ENCODE assay signal across 1 cellular context in the genomic region with DNA sequence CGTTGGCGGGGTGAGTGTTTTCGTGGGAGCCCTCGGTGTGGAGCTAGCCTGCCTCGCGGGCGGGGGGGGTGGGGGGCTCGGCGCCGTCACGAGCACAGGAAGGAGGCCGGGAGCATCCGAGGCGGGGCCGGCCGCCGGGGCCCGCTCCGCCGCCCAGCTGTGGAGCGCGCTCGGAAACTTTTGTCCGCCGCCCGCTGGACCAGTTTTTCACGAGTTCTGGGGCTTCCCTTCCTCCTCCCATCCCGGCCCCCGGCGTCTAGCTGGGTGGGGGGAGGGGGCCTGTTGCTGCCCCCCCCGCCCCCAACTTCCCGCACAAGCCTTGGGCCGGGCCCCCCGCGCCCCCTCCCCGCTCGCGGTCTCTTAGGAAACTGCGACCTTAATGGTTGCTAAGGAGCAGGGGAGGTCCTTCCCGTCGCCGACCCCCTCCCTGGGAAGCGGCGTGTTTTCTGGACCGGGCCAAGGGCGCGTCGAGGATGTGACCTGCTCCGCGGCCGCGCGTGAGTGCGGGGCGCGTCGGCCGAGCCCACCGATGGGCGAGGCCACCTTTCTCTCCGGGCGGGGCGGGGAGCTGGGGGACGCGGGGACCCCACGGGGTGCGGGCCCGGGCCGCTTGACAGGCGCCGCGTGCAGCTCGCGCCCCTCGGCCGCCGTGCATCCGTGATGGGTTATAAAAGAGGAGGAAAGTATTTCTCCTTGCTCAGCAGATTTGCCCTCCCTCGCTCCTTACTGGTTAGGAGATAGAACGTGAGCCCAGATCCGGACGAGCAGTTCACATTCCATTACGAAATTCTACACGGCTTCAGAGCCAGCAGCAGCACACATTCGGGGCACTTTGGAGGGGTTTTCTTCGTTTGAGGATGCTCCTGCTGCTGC.
A peak's percentile ranks its signal among the peaks of the same experiment; 100 is the strongest.
TF ChIP-seq lines count a peak whose summit lies in the region.

No MANE protein-coding gene starts in this region.

TF ChIP-seq in HepG2, 621 proteins besides CTCF, POLR2A, EP300 and RAD21 (continued from another document and continues in another):
- TF ChIP-seq, protein P1, sequence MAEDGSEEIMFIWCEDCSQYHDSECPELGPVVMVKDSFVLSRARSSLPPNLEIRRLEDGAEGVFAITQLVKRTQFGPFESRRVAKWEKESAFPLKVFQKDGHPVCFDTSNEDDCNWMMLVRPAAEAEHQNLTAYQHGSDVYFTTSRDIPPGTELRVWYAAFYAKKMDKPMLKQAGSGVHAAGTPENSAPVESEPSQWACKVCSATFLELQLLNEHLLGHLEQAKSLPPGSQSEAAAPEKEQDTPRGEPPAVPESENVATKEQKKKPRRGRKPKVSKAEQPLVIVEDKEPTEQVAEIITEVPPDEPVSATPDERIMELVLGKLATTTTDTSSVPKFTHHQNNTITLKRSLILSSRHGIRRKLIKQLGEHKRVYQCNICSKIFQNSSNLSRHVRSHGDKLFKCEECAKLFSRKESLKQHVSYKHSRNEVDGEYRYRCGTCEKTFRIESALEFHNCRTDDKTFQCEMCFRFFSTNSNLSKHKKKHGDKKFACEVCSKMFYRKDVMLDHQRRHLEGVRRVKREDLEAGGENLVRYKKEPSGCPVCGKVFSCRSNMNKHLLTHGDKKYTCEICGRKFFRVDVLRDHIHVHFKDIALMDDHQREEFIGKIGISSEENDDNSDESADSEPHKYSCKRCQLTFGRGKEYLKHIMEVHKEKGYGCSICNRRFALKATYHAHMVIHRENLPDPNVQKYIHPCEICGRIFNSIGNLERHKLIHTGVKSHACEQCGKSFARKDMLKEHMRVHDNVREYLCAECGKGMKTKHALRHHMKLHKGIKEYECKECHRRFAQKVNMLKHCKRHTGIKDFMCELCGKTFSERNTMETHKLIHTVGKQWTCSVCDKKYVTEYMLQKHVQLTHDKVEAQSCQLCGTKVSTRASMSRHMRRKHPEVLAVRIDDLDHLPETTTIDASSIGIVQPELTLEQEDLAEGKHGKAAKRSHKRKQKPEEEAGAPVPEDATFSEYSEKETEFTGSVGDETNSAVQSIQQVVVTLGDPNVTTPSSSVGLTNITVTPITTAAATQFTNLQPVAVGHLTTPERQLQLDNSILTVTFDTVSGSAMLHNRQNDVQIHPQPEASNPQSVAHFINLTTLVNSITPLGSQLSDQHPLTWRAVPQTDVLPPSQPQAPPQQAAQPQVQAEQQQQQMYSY (CRISPR knock-in tag; IDR thresholded peaks at IDR 0.05), result peak; percentile 42; the same call in 1 of the 2 replicates
- TF ChIP-seq, protein P2, sequence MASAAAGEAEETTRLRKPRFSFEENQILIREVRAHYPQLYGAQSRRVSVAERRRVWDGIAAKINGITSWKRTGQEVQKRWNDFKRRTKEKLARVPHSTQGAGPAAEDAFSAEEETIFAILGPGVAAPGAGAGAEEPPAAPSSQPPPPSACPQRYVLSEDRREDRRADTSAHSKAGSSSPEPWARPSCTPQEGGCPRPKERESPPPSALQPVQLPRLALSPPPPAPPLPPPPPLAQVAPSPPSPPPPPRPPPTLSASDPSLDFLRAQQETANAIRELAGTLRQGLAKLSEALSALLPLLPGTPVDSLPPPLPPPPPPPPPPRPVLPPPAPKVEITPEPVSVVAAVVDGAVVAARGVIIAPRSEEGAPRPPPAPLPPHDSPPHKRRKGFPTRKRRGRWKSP (CRISPR knock-in tag; IDR thresholded peaks at IDR 0.05), result no peak
- TF ChIP-seq BHLHE40 (IDR thresholded peaks at IDR 0.05; ENCODE audit: low read length), result peak; percentile 72
- TF ChIP-seq CEBPB (IDR thresholded peaks at IDR 0.05; ENCODE audit: borderline replicate concordance, low read depth, low read length), result peak; percentile 70; the same call in 1 of the 2 replicates
- TF ChIP-seq ZNF326 (CRISPR knock-in tag; IDR thresholded peaks at IDR 0.05; ENCODE audit: borderline replicate concordance), result no peak
- no peak for TF ChIP-seq ZNF143 (CRISPR knock-in tag; IDR thresholded peaks at IDR 0.05)
- TF ChIP-seq MEIS1 (CRISPR knock-in tag; IDR thresholded peaks at IDR 0.05; ENCODE audit: borderline replicate concordance), result no peak
- TF ChIP-seq, protein P3, sequence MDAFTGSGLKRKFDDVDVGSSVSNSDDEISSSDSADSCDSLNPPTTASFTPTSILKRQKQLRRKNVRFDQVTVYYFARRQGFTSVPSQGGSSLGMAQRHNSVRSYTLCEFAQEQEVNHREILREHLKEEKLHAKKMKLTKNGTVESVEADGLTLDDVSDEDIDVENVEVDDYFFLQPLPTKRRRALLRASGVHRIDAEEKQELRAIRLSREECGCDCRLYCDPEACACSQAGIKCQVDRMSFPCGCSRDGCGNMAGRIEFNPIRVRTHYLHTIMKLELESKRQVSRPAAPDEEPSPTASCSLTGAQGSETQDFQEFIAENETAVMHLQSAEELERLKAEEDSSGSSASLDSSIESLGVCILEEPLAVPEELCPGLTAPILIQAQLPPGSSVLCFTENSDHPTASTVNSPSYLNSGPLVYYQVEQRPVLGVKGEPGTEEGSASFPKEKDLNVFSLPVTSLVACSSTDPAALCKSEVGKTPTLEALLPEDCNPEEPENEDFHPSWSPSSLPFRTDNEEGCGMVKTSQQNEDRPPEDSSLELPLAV (CRISPR knock-in tag; conservative IDR thresholded peaks at IDR 0.05; ENCODE audit: low read depth), result no peak
- no peak for TF ChIP-seq PLRG1 (conservative IDR thresholded peaks at IDR 0.05)
- no peak for TF ChIP-seq ARID2 (CRISPR knock-in tag; IDR thresholded peaks at IDR 0.05; ENCODE audit: borderline replicate concordance)
- TF ChIP-seq KLF12 (CRISPR knock-in tag; IDR thresholded peaks at IDR 0.05; ENCODE audit: borderline replicate concordance), result no peak; the same call in 1 of the 2 replicates
- TF ChIP-seq, protein P4, sequence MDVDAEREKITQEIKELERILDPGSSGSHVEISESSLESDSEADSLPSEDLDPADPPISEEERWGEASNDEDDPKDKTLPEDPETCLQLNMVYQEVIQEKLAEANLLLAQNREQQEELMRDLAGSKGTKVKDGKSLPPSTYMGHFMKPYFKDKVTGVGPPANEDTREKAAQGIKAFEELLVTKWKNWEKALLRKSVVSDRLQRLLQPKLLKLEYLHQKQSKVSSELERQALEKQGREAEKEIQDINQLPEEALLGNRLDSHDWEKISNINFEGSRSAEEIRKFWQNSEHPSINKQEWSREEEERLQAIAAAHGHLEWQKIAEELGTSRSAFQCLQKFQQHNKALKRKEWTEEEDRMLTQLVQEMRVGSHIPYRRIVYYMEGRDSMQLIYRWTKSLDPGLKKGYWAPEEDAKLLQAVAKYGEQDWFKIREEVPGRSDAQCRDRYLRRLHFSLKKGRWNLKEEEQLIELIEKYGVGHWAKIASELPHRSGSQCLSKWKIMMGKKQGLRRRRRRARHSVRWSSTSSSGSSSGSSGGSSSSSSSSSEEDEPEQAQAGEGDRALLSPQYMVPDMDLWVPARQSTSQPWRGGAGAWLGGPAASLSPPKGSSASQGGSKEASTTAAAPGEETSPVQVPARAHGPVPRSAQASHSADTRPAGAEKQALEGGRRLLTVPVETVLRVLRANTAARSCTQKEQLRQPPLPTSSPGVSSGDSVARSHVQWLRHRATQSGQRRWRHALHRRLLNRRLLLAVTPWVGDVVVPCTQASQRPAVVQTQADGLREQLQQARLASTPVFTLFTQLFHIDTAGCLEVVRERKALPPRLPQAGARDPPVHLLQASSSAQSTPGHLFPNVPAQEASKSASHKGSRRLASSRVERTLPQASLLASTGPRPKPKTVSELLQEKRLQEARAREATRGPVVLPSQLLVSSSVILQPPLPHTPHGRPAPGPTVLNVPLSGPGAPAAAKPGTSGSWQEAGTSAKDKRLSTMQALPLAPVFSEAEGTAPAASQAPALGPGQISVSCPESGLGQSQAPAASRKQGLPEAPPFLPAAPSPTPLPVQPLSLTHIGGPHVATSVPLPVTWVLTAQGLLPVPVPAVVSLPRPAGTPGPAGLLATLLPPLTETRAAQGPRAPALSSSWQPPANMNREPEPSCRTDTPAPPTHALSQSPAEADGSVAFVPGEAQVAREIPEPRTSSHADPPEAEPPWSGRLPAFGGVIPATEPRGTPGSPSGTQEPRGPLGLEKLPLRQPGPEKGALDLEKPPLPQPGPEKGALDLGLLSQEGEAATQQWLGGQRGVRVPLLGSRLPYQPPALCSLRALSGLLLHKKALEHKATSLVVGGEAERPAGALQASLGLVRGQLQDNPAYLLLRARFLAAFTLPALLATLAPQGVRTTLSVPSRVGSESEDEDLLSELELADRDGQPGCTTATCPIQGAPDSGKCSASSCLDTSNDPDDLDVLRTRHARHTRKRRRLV (CRISPR knock-in tag; IDR thresholded peaks at IDR 0.05), result no peak
- TF ChIP-seq POLR2G (IDR thresholded peaks at IDR 0.05; ENCODE audit: low read depth, low read length), result peak; percentile 35; the same call in 1 of the 2 replicates
- TF ChIP-seq NR2F2 (IDR thresholded peaks at IDR 0.05; ENCODE audit: borderline replicate concordance, low read depth), result no peak
- no peak for TF ChIP-seq SYNCRIP (IDR thresholded peaks at IDR 0.05; ENCODE audit: insufficient read depth, low read depth, low read length)
- TF ChIP-seq HDAC6 (IDR thresholded peaks at IDR 0.05; ENCODE audit: low read depth, low read length), result no peak
- no peak for TF ChIP-seq ZNF562 (CRISPR knock-in tag; IDR thresholded peaks at IDR 0.05; ENCODE audit: borderline replicate concordance)
- no peak for TF ChIP-seq NR3C1 (CRISPR knock-in tag; IDR thresholded peaks at IDR 0.05)
- no peak for TF ChIP-seq KAT7 (CRISPR knock-in tag; IDR thresholded peaks at IDR 0.05; ENCODE audit: borderline replicate concordance)
- TF ChIP-seq ZNF550 (CRISPR knock-in tag; IDR thresholded peaks at IDR 0.05; ENCODE audit: borderline replicate concordance), result no peak
- TF ChIP-seq TGIF2 (CRISPR knock-in tag; IDR thresholded peaks at IDR 0.05), result no peak; the same call in 1 of the 2 replicates
- TF ChIP-seq U2AF2 (IDR thresholded peaks at IDR 0.05; ENCODE audit: low read depth, low read length), result no peak
- TF ChIP-seq PHB2 (IDR thresholded peaks at IDR 0.05; ENCODE audit: partially characterized antibody), result no peak
- no peak for TF ChIP-seq HMGA1 (CRISPR knock-in tag; conservative IDR thresholded peaks at IDR 0.05)
- TF ChIP-seq CBFB (CRISPR knock-in tag; IDR thresholded peaks at IDR 0.05), result no peak
- no peak for TF ChIP-seq REL (CRISPR knock-in tag; conservative IDR thresholded peaks at IDR 0.05)
- TF ChIP-seq XBP1 (CRISPR knock-in tag; IDR thresholded peaks at IDR 0.05), result no peak
- TF ChIP-seq, protein P5, sequence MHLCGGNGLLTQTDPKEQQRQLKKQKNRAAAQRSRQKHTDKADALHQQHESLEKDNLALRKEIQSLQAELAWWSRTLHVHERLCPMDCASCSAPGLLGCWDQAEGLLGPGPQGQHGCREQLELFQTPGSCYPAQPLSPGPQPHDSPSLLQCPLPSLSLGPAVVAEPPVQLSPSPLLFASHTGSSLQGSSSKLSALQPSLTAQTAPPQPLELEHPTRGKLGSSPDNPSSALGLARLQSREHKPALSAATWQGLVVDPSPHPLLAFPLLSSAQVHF (CRISPR knock-in tag; IDR thresholded peaks at IDR 0.05), result no peak
- TF ChIP-seq ESRRA (CRISPR knock-in tag; IDR thresholded peaks at IDR 0.05; ENCODE audit: low read depth), result no peak
- TF ChIP-seq ZNF30 (CRISPR knock-in tag; IDR thresholded peaks at IDR 0.05), result no peak
- TF ChIP-seq, protein P6, sequence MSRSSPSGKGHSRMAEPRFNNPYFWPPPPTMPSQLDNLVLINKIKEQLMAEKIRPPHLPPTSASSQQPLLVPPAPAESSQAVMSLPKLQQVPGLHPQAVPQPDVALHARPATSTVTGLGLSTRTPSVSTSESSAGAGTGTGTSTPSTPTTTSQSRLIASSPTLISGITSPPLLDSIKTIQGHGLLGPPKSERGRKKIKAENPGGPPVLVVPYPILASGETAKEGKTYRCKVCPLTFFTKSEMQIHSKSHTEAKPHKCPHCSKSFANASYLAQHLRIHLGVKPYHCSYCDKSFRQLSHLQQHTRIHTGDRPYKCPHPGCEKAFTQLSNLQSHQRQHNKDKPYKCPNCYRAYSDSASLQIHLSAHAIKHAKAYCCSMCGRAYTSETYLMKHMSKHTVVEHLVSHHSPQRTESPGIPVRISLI (CRISPR knock-in tag; IDR thresholded peaks at IDR 0.05; ENCODE audit: borderline replicate concordance), result no peak
- TF ChIP-seq KLF13 (CRISPR knock-in tag; IDR thresholded peaks at IDR 0.05), result no peak
- TF ChIP-seq ZNF652 (CRISPR knock-in tag; IDR thresholded peaks at IDR 0.05; ENCODE audit: borderline replicate concordance, low read depth), result no peak
- TF ChIP-seq, protein P7, sequence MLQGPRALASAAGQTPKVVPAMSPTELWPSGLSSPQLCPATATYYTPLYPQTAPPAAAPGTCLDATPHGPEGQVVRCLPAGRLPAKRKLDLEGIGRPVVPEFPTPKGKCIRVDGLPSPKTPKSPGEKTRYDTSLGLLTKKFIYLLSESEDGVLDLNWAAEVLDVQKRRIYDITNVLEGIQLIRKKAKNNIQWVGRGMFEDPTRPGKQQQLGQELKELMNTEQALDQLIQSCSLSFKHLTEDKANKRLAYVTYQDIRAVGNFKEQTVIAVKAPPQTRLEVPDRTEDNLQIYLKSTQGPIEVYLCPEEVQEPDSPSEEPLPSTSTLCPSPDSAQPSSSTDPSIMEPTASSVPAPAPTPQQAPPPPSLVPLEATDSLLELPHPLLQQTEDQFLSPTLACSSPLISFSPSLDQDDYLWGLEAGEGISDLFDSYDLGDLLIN (CRISPR knock-in tag; IDR thresholded peaks at IDR 0.05; ENCODE audit: borderline replicate concordance), result 0 out of 2 replicates have a peak, but pooled peaks have one; percentile 41
- TF ChIP-seq ZSCAN30 (CRISPR knock-in tag; IDR thresholded peaks at IDR 0.05), result no peak
- no peak for TF ChIP-seq FOXC1 (CRISPR knock-in tag; IDR thresholded peaks at IDR 0.05; ENCODE audit: borderline replicate concordance)
- TF ChIP-seq AGO1 (IDR thresholded peaks at IDR 0.05; ENCODE audit: low read depth, low read length, poor library complexity, severe bottlenecking), result no peak
- no peak for TF ChIP-seq HES4 (CRISPR knock-in tag; IDR thresholded peaks at IDR 0.05; ENCODE audit: borderline replicate concordance)
- TF ChIP-seq SIN3A (IDR thresholded peaks at IDR 0.05; ENCODE audit: borderline replicate concordance, low read depth, low read length), result no peak
- TF ChIP-seq ZNF549 (CRISPR knock-in tag; IDR thresholded peaks at IDR 0.05), result no peak
- TF ChIP-seq NR2C2 (CRISPR knock-in tag; IDR thresholded peaks at IDR 0.05; ENCODE audit: borderline replicate concordance), result no peak
- TF ChIP-seq ZNF703 (CRISPR knock-in tag; IDR thresholded peaks at IDR 0.05; ENCODE audit: borderline replicate concordance), result no peak
- TF ChIP-seq, protein P8, sequence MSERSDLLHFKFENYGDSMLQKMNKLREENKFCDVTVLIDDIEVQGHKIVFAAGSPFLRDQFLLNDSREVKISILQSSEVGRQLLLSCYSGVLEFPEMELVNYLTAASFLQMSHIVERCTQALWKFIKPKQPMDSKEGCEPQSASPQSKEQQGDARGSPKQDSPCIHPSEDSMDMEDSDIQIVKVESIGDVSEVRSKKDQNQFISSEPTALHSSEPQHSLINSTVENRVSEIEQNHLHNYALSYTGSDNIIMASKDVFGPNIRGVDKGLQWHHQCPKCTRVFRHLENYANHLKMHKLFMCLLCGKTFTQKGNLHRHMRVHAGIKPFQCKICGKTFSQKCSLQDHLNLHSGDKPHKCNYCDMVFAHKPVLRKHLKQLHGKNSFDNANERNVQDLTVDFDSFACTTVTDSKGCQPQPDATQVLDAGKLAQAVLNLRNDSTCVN (CRISPR knock-in tag; IDR thresholded peaks at IDR 0.05; ENCODE audit: borderline replicate concordance), result no peak
- TF ChIP-seq, protein P9, sequence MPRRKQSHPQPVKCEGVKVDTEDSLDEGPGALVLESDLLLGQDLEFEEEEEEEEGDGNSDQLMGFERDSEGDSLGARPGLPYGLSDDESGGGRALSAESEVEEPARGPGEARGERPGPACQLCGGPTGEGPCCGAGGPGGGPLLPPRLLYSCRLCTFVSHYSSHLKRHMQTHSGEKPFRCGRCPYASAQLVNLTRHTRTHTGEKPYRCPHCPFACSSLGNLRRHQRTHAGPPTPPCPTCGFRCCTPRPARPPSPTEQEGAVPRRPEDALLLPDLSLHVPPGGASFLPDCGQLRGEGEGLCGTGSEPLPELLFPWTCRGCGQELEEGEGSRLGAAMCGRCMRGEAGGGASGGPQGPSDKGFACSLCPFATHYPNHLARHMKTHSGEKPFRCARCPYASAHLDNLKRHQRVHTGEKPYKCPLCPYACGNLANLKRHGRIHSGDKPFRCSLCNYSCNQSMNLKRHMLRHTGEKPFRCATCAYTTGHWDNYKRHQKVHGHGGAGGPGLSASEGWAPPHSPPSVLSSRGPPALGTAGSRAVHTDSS (CRISPR knock-in tag; conservative IDR thresholded peaks at IDR 0.05), result no peak; the same call in 1 of the 2 replicates
